24 cellular contexts compared by ENCODE assay signal in the genomic region with DNA sequence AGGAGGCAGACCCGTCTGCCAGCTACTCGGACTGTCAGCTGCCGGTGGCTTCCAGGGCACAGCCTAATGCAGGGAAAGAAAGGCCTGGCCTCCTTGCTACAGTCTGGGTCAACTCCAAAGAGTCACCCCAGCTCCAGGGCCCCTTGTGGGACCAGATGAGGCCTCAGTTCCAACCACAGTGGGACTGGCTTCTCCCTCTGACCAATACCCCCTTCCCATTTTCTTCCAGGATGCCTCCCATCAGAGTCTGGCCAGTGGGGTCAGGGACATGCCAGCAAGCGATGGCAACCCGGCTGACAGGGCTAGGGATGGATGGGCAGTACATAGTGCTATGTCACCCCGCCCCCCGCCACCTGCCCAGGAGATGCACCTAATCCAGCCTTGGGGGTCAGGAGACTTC.
"Had no signal": no experiment of that assay in that cellular context is flagged by ENCODE, and none has a peak within 500 bp of the region (broad histone marks: within the 10 kb centered on the region; RNA-seq: fewer than 3 reads in every experiment).

No MANE protein-coding gene starts in this region.

- H3K4me3 Mint-ChIP-seq: activated CD4-positive, alpha-beta memory T cell treated with anti-CD3 and anti-CD28 coated beads, Interleukin-2, amount 10 ng/mL, durations not matched to agents 7 days and 5 days; activated CD4-positive, alpha-beta T cell treated with anti-CD3 and anti-CD28 coated beads for 36 hours; activated CD4-positive, alpha-beta T cell treated with anti-CD3 and anti-CD28 coated beads, Interleukin-2, amount 10 ng/mL, durations not matched to agents 7 days and 5 days; activated naive CD4-positive, alpha-beta T cell treated with anti-CD3 and anti-CD28 coated beads, Interleukin-2, amount 10 ng/mL, durations not matched to agents 7 days and 5 days; activated naive CD8-positive, alpha-beta T cell treated with anti-CD3 and anti-CD28 coated beads, Interleukin-2, amount 10 ng/mL, durations not matched to agents 7 days and 5 days; activated T-cell treated with anti-CD3 and anti-CD28 coated beads, Interleukin-2, amount 50 U/mL, for 72 hours; central memory CD8-positive, alpha-beta T cell had no signal

- H3K9me3 Mint-ChIP-seq: activated CD4-positive, alpha-beta memory T cell treated with anti-CD3 and anti-CD28 coated beads, Interleukin-2, amount 10 ng/mL, durations not matched to agents 7 days and 5 days; activated CD4-positive, alpha-beta T cell treated with anti-CD3 and anti-CD28 coated beads, Interleukin-2, amount 10 ng/mL, durations not matched to agents 7 days and 5 days; activated naive CD4-positive, alpha-beta T cell treated with anti-CD3 and anti-CD28 coated beads, Interleukin-2, amount 10 ng/mL, durations not matched to agents 7 days and 5 days; activated naive CD4-positive, alpha-beta T cell treated with anti-CD3 and anti-CD28 coated beads, Interleukin-2, amount 50 U/mL, for 72 hours; activated naive CD8-positive, alpha-beta T cell treated with anti-CD3 and anti-CD28 coated beads, Interleukin-2, amount 10 ng/mL, durations not matched to agents 7 days and 5 days; activated T-cell treated with anti-CD3 and anti-CD28 coated beads, Interleukin-2, amount 50 U/mL, for 72 hours; central memory CD8-positive, alpha-beta T cell had no signal

- H3K4me1 Mint-ChIP-seq: activated CD4-positive, alpha-beta T cell treated with anti-CD3 and anti-CD28 coated beads for 36 hours; activated CD4-positive, alpha-beta T cell treated with anti-CD3 and anti-CD28 coated beads, Interleukin-2, amount 10 ng/mL, durations not matched to agents 7 days and 5 days; central memory CD8-positive, alpha-beta T cell had no signal

- H3K27ac Mint-ChIP-seq: activated CD4-positive, alpha-beta memory T cell treated with anti-CD3 and anti-CD28 coated beads, Interleukin-2, amount 10 ng/mL, durations not matched to agents 7 days and 5 days; activated CD4-positive, alpha-beta T cell treated with anti-CD3 and anti-CD28 coated beads for 36 hours; activated CD4-positive, alpha-beta T cell treated with anti-CD3 and anti-CD28 coated beads, Interleukin-2, amount 10 ng/mL, durations not matched to agents 7 days and 5 days; activated naive CD4-positive, alpha-beta T cell treated with anti-CD3 and anti-CD28 coated beads, Interleukin-2, amount 10 ng/mL, durations not matched to agents 7 days and 5 days; activated naive CD4-positive, alpha-beta T cell treated with anti-CD3 and anti-CD28 coated beads, Interleukin-2, amount 50 U/mL, for 72 hours; activated naive CD8-positive, alpha-beta T cell treated with anti-CD3 and anti-CD28 coated beads, Interleukin-2, amount 10 ng/mL, durations not matched to agents 7 days and 5 days; activated T-cell treated with anti-CD3 and anti-CD28 coated beads, Interleukin-2, amount 50 U/mL, for 72 hours had no signal

- H3K9me3 ChIP-seq: esophagus squamous epithelium had no signal

- ATAC-seq: activated CD4-positive, alpha-beta T cell treated with anti-CD3 and anti-CD28 coated beads for 36 hours; activated naive CD4-positive, alpha-beta T cell treated with anti-CD3 and anti-CD28 coated beads, Interleukin-2, amount 50 U/mL, for 72 hours; activated T-cell treated with anti-CD3 and anti-CD28 coated beads, Interleukin-2, amount 50 U/mL, for 72 hours had no signal

- H3K36me3 Mint-ChIP-seq: activated naive CD4-positive, alpha-beta T cell treated with anti-CD3 and anti-CD28 coated beads, Interleukin-2, amount 10 ng/mL, durations not matched to agents 7 days and 5 days; activated naive CD4-positive, alpha-beta T cell treated with anti-CD3 and anti-CD28 coated beads, Interleukin-2, amount 50 U/mL, for 72 hours; activated naive CD8-positive, alpha-beta T cell treated with anti-CD3 and anti-CD28 coated beads, Interleukin-2, amount 10 ng/mL, durations not matched to agents 7 days and 5 days had no signal

- H3K36me3 ChIP-seq: brain microvascular endothelial cell, esophagus squamous epithelium had no signal

- H3K27me3 Mint-ChIP-seq: activated CD4-positive, alpha-beta T cell treated with anti-CD3 and anti-CD28 coated beads for 36 hours; activated CD4-positive, alpha-beta T cell treated with anti-CD3 and anti-CD28 coated beads, Interleukin-2, amount 10 ng/mL, durations not matched to agents 7 days and 5 days had no signal

- H3K27me3 ChIP-seq: brain microvascular endothelial cell, esophagus squamous epithelium had no signal

- H3K27ac ChIP-seq: brain microvascular endothelial cell, epithelial cell of prostate had no signal

- DNase-seq: activated CD4-positive, alpha-beta memory T cell treated with anti-CD3 and anti-CD28 coated beads, Interleukin-2, amount 10 ng/mL, durations not matched to agents 7 days and 5 days; activated CD4-positive, alpha-beta T cell treated with anti-CD3 and anti-CD28 coated beads for 36 hours; activated CD4-positive, alpha-beta T cell treated with anti-CD3 and anti-CD28 coated beads, Interleukin-2, amount 10 ng/mL, durations not matched to agents 7 days and 5 days; activated CD4-positive, alpha-beta T cell treated with anti-CD3 and anti-CD28 coated beads, Interleukin-2, amount 50 U/mL, for 4 hours; activated CD4-positive, CD25-positive, alpha-beta regulatory T cell; activated CD4-positive, CD25-positive, alpha-beta regulatory T cell treated with anti-CD3 and anti-CD28 coated beads, Interleukin-2, amount 50 U/mL, for 72 hours; activated CD8-positive, alpha-beta memory T cell treated with anti-CD3 and anti-CD28 coated beads for 24 hours; activated CD8-positive, alpha-beta memory T cell treated with anti-CD3 and anti-CD28 coated beads, Interleukin-2, amount 50 U/mL, for 4 hours; activated gamma-delta T cell; activated naive CD4-positive, alpha-beta T cell; activated naive CD4-positive, alpha-beta T cell treated with anti-CD3 and anti-CD28 coated beads, Interleukin-2, amount 10 ng/mL, durations not matched to agents 7 days and 5 days; activated naive CD8-positive, alpha-beta T cell treated with anti-CD3 and anti-CD28 coated beads, Interleukin-2, amount 10 ng/mL, durations not matched to agents 7 days and 5 days; activated T-cell treated with anti-CD3 and anti-CD28 coated beads, Interleukin-2, amount 50 U/mL, for 1 hour; activated T-cell treated with anti-CD3 and anti-CD28 coated beads, Interleukin-2, amount 50 U/mL, for 72 hours; amniotic stem cell; anterior cingulate cortex; brain microvascular endothelial cell; effector CD8-positive, alpha-beta T cell; esophagus squamous epithelium; head of caudate nucleus; T-helper 2 cell had no signal

- H3K4me3 ChIP-seq: esophagus squamous epithelium had no signal
